11 cellular contexts compared by ENCODE assay signal in the genomic region with DNA sequence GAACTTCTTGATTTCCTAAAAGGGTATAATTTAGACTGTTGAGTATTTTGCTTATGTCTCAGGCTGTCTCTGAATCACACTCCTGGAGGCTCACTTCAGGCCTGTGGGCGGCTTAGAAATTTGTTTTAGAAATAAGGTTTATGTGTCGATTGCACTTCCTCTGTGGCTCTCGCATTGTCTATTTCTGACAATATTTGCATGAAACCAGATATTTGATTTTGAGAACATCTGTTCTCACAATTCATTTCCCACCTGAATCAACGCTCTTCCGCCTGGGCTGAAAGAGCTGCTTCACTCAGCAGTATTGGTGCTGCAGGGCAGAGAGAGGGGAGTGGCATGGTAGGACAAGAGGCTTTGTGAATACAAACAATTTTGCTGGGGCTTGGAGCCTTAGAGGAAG.
A peak's percentile ranks its signal among the peaks of the same experiment; 100 is the strongest.
DNase-seq lines count a peak whose midpoint lies in the region; ATAC-seq and TF ChIP-seq lines count a peak whose summit lies in the region.
"Had no signal": no experiment of that assay in that cellular context is flagged by ENCODE, and none has a peak within 500 bp of the region (broad histone marks: within the 10 kb centered on the region; RNA-seq: fewer than 3 reads in every experiment).

No MANE protein-coding gene starts in this region.

- no peaks in the 10 kb centered on the region for H3K27me3 ChIP-seq in Peyer's patch

- POLR2A ChIA-PET in activated CD4-positive, alpha-beta memory T cell treated with anti-CD3 and anti-CD28 coated beads, Interleukin-2, amount 10 ng/mL, durations not matched to agents 7 days and 5 days (lab: Charles Lee): no interaction called here

- no peaks in the 10 kb centered on the region for H3K4me1 Mint-ChIP-seq in osteocyte (ENCODE audit: unreplicated experiment)
- no peaks in the 10 kb centered on the region for H3K4me1 Mint-ChIP-seq in activated CD4-positive, alpha-beta memory T cell treated with anti-CD3 and anti-CD28 coated beads, Interleukin-2, amount 10 ng/mL, durations not matched to agents 7 days and 5 days

- peak; percentile 94 for ATAC-seq in GM19023 (IDR thresholded peaks at IDR 0.05; ENCODE audit: unreplicated experiment)
- ATAC-seq in GM21737 (IDR thresholded peaks at IDR 0.05; ENCODE audit: unreplicated experiment): peak; percentile 87
- peak; percentile 86 for ATAC-seq in HG03196 (IDR thresholded peaks at IDR 0.05; ENCODE audit: unreplicated experiment)
- ATAC-seq: activated CD8-positive, alpha-beta T cell treated with anti-CD3 and anti-CD28 coated beads for 36 hours; stimulated activated naive CD8-positive, alpha-beta T cell treated with anti-CD3 and anti-CD28 coated beads, Interleukin-15, Interleukin-2, amounts not matched to agents 100 U/mL and 50 U/mL, for 24 hours had no signal

- H3K27ac ChIP-seq in Peyer's patch: no peak overlapping the region

- DNase-seq in superior temporal gyrus (ENCODE audit: extremely low spot score): peak; percentile 45
- no peak for DNase-seq in osteocyte (ENCODE audit: extremely low spot score, unreplicated experiment)
- DNase-seq in Peyer's patch: no peak
- no peak for DNase-seq in activated CD4-positive, alpha-beta memory T cell treated with anti-CD3 and anti-CD28 coated beads, Interleukin-2, amount 10 ng/mL, durations not matched to agents 7 days and 5 days
- DNase-seq: activated CD8-positive, alpha-beta T cell treated with anti-CD3 and anti-CD28 coated beads for 36 hours; KBM-7; stimulated activated CD4-positive, alpha-beta T cell treated with anti-CD3 and anti-CD28 coated beads, Interleukin-12 subunit alpha, Interleukin-12 subunit beta, amount 100 ng/mL, for 4 hours; stimulated activated naive CD8-positive, alpha-beta T cell treated with anti-CD3 and anti-CD28 coated beads, Interleukin-15, Interleukin-2, amounts not matched to agents 100 U/mL and 50 U/mL, for 24 hours had no signal

- H3K36me3 ChIP-seq in Peyer's patch: no peaks in the 10 kb centered on the region

- H3K27ac Mint-ChIP-seq in osteocyte (ENCODE audit: unreplicated experiment): no peak overlapping the region
- H3K27ac Mint-ChIP-seq in activated CD4-positive, alpha-beta memory T cell treated with anti-CD3 and anti-CD28 coated beads, Interleukin-2, amount 10 ng/mL, durations not matched to agents 7 days and 5 days: no peak overlapping the region
- H3K27ac Mint-ChIP-seq: activated CD8-positive, alpha-beta T cell treated with anti-CD3 and anti-CD28 coated beads for 36 hours had no signal

- no peaks in the 10 kb centered on the region for H3K36me3 Mint-ChIP-seq in osteocyte (ENCODE audit: unreplicated experiment)
- no peaks in the 10 kb centered on the region for H3K36me3 Mint-ChIP-seq in activated CD4-positive, alpha-beta memory T cell treated with anti-CD3 and anti-CD28 coated beads, Interleukin-2, amount 10 ng/mL, durations not matched to agents 7 days and 5 days (ENCODE audit: low read depth)

- H3K4me3 ChIP-seq in Peyer's patch: no peak overlapping the region

- no peak overlapping the region for H3K4me3 Mint-ChIP-seq in osteocyte (ENCODE audit: unreplicated experiment)
- H3K4me3 Mint-ChIP-seq in activated CD4-positive, alpha-beta memory T cell treated with anti-CD3 and anti-CD28 coated beads, Interleukin-2, amount 10 ng/mL, durations not matched to agents 7 days and 5 days: no peak overlapping the region
- H3K4me3 Mint-ChIP-seq: activated CD8-positive, alpha-beta T cell treated with anti-CD3 and anti-CD28 coated beads for 36 hours had no signal

- H3K9me3 Mint-ChIP-seq in osteocyte (ENCODE audit: unreplicated experiment): peaks cover 18% of the 10 kb centered on the region
- H3K9me3 Mint-ChIP-seq in activated CD4-positive, alpha-beta memory T cell treated with anti-CD3 and anti-CD28 coated beads, Interleukin-2, amount 10 ng/mL, durations not matched to agents 7 days and 5 days: peaks cover 15% of the 10 kb centered on the region

- no peak for TF ChIP-seq POLR2A in Peyer's patch (IDR thresholded peaks at IDR 0.05)

- H3K4me1 ChIP-seq in Peyer's patch: no peaks in the 10 kb centered on the region

- H3K27me3 Mint-ChIP-seq in osteocyte (ENCODE audit: unreplicated experiment): no peaks in the 10 kb centered on the region
- H3K27me3 Mint-ChIP-seq in activated CD4-positive, alpha-beta memory T cell treated with anti-CD3 and anti-CD28 coated beads, Interleukin-2, amount 10 ng/mL, durations not matched to agents 7 days and 5 days: no peaks in the 10 kb centered on the region

- CTCF ChIA-PET in activated CD4-positive, alpha-beta memory T cell treated with anti-CD3 and anti-CD28 coated beads, Interleukin-2, amount 10 ng/mL, durations not matched to agents 7 days and 5 days (lab: Charles Lee): no interaction called here

- H3K9me3 ChIP-seq in Peyer's patch: peaks cover 0 to 11% (median 0%) of the 10 kb centered on the region in 4 donors

- TF ChIP-seq CTCF in osteocyte (IDR thresholded peaks at IDR 0.05) (no peak), Peyer's patch (IDR thresholded peaks at IDR 0.05) (no peak)
